In the genomic region with DNA sequence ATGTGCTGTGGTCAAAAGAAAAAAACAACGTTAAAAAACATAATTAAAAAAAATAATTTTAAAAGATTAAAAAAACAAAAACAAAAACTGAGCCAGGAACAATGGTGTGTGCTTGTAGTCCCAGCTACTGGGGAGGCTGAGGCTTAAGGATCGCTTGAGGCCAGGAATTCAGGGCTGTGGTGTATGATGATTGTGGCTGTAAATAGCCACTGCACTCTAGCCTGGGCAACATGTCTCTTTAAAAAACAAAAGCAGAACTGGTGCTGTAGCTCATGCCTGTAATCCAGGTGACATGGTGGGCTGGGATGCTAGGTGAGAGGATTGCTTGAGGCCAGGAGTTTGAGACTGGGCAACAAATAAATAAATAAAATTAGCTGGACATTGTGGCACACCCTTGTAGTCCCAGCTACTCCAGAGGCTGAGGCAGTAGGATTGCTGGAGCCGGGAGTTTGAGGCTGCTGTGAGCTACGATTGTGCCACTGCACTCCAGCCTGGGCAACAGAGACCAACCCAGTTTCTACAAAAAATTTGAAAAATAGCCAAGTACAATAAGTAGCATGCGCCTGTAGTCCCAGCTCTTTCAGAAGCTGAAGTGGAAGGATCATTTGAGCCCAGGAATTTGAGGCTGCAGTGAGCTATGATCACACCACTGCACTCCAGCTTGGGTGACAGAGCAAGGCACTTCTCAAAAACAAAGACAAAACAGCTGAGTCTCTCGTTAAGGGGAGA, we compare ENCODE assay signal across 13 cellular contexts. TPM values are rescaled to one million over a fixed set of nuclear protein-coding genes. Genes with fewer than 3 reads are reported as not detected.
DNase-seq lines count a peak whose midpoint lies in the region; ATAC-seq and TF ChIP-seq lines count a peak whose summit lies in the region.
"Had no signal": no experiment of that assay in that cellular context is flagged by ENCODE, and none has a peak within 500 bp of the region (broad histone marks: within the 10 kb centered on the region; RNA-seq: fewer than 3 reads in every experiment).

No MANE protein-coding gene starts in this region.

- no peak overlapping the region for H3K27ac Mint-ChIP-seq in GM23338
- H3K27ac Mint-ChIP-seq in activated naive CD8-positive, alpha-beta T cell, result peak overlapping the region; percentile 83

- no peak for TF ChIP-seq POLR2A in gastrocnemius medialis (IDR thresholded peaks at IDR 0.05)

- ATAC-seq in GM23338, result peak; percentile 68
- ATAC-seq in left ventricle myocardium superior, result peak; percentile 86
- ATAC-seq in gastrocnemius medialis, result peak; percentile 79 to 89
- ATAC-seq in GM21786 (IDR thresholded peaks at IDR 0.05; ENCODE audit: unreplicated experiment), result no peak
- ATAC-seq: esophagus mucosa; stimulated activated naive CD8-positive, alpha-beta T cell treated with anti-CD3 and anti-CD28 coated beads, Interleukin-15, amount 100 ng/mL, for 72 hours had no signal

- intact Hi-C loops in left ventricle myocardium superior (cut with micrococcal nuclease) (no loop called here), gastrocnemius medialis (cut with DNase I; ENCODE audit: low total_unique reads) (no loop called here)

- in situ Hi-C loops in gastrocnemius medialis (cut with MboI; ENCODE audit: low sequenced_read_pairs in 4 of 4), result no loop called here

- no peaks in the 10 kb centered on the region for H3F3A ChIP-seq in GM23338 (replicated peaks; ENCODE audit: low read depth)

- no peaks in the 10 kb centered on the region for H3K4me1 Mint-ChIP-seq in GM23338
- peaks cover 66% of the 10 kb centered on the region for H3K4me1 Mint-ChIP-seq in activated naive CD8-positive, alpha-beta T cell (ENCODE audit: low read depth)

- DNase-seq in GM23338 (ENCODE audit: low spot score) (peak; percentile 18), left ventricle myocardium superior (no peak), gastrocnemius medialis (peak; percentile 18 to 23), DMS 273 treated with DMSO at 0.1 percent for 48 hours (lab: John Stamatoyannopoulos, UW) (no peak)
- DNase-seq in stimulated activated CD4-positive, alpha-beta T cell treated with anti-CD3 and anti-CD28 coated beads, Interleukin-15, amount 100 ng/mL, for 24 hours, result no peak
- DNase-seq: activated CD4-positive, alpha-beta T cell treated with anti-CD3 and anti-CD28 coated beads for 1 hour; adrenal gland; midbrain; RPMI8226; stimulated activated naive CD8-positive, alpha-beta T cell treated with anti-CD3 and anti-CD28 coated beads, Interleukin-15, amount 100 ng/mL, for 72 hours had no signal

- H3K4me1 ChIP-seq in GM23338 (ENCODE audit: insufficient read depth) (no peaks in the 10 kb centered on the region), gastrocnemius medialis (peaks cover 46 to 49% of the 10 kb centered on the region in 2 donors)

- TF ChIP-seq CTCF in GM23338 (conservative IDR thresholded peaks at IDR 0.05; ENCODE audit: low read depth in 2 of 2), result no peak
- no peak for TF ChIP-seq CTCF in gastrocnemius medialis (IDR thresholded peaks at IDR 0.05 in 4 of 5, conservative IDR thresholded peaks at IDR 0.05 in 1 of 5)

- no peak overlapping the region for H3K4me3 Mint-ChIP-seq in GM23338
- H3K4me3 Mint-ChIP-seq in activated naive CD8-positive, alpha-beta T cell, result no peak overlapping the region
- H3K4me3 Mint-ChIP-seq: stimulated activated naive CD8-positive, alpha-beta T cell treated with anti-CD3 and anti-CD28 coated beads, Interleukin-15, amount 100 ng/mL, for 72 hours had no signal

- peaks cover 3% of the 10 kb centered on the region; the same call in 1 of the 3 replicates for H3K36me3 Mint-ChIP-seq in GM23338 (ENCODE audit: low read depth)
- H3K36me3 Mint-ChIP-seq in activated naive CD8-positive, alpha-beta T cell, result peaks cover 6% of the 10 kb centered on the region

- H3K27me3 ChIP-seq in GM23338 (ENCODE audit: insufficient read depth) (no peaks in the 10 kb centered on the region), gastrocnemius medialis (no peaks in the 10 kb centered on the region)
- H3K27me3 ChIP-seq: adrenal gland had no signal

- peaks cover 11% of the 10 kb centered on the region; the same call in 1 of the 2 replicates for H4K20me1 ChIP-seq in GM23338 (replicated peaks; ENCODE audit: insufficient read depth)

- H2AFZ ChIP-seq in GM23338, result no peak overlapping the region

- H3K27ac ChIP-seq in GM23338 (ENCODE audit: low read depth) (peak overlapping the region; percentile 61; the same call in 1 of the 2 replicates), gastrocnemius medialis (peak overlapping the region; percentile 74 to 86 (median 82))
- H3K27ac ChIP-seq: adrenal gland had no signal

- no peak overlapping the region for H3K4me2 ChIP-seq in GM23338

- no peaks in the 10 kb centered on the region for H3K9me3 Mint-ChIP-seq in GM23338
- no peaks in the 10 kb centered on the region for H3K9me3 Mint-ChIP-seq in activated naive CD8-positive, alpha-beta T cell (ENCODE audit: low read depth)
- H3K9me3 Mint-ChIP-seq: stimulated activated naive CD8-positive, alpha-beta T cell treated with anti-CD3 and anti-CD28 coated beads, Interleukin-15, amount 100 ng/mL, for 72 hours had no signal

- H3K36me3 ChIP-seq in GM23338 (ENCODE audit: insufficient read depth) (peaks cover 5% of the 10 kb centered on the region; the same call in 1 of the 2 replicates), gastrocnemius medialis (peaks cover 0 to 7% of the 10 kb centered on the region in 2 donors)
- H3K36me3 ChIP-seq: adrenal gland had no signal

- no peaks in the 10 kb centered on the region for H3K9me3 ChIP-seq in gastrocnemius medialis
- H3K9me3 ChIP-seq: adrenal gland had no signal

- H3K79me2 ChIP-seq in GM23338 (replicated peaks; ENCODE audit: insufficient read depth), result peaks cover 29% of the 10 kb centered on the region

- no peaks in the 10 kb centered on the region for H3K9me2 ChIP-seq in GM23338 (ENCODE audit: insufficient read depth)

- H3K4me3 ChIP-seq in GM23338, result no peak overlapping the region
- no peak overlapping the region for H3K4me3 ChIP-seq in gastrocnemius medialis
- H3K4me3 ChIP-seq: adrenal gland had no signal

- peaks cover 4% of the 10 kb centered on the region for H3K27me3 Mint-ChIP-seq in GM23338 (ENCODE audit: insufficient read depth, low read depth, poor library complexity)
- no peaks in the 10 kb centered on the region for H3K27me3 Mint-ChIP-seq in activated naive CD8-positive, alpha-beta T cell
- H3K27me3 Mint-ChIP-seq: stimulated activated naive CD8-positive, alpha-beta T cell treated with anti-CD3 and anti-CD28 coated beads, Interleukin-15, amount 100 ng/mL, for 72 hours had no signal

TF ChIP-seq in GM23338, 12 proteins besides CTCF, POLR2A, EP300 and RAD21 (continues in another document):
- TF ChIP-seq JUNB (IDR thresholded peaks at IDR 0.05; ENCODE audit: unreplicated experiment), result no peak
- TF ChIP-seq, protein P1, sequence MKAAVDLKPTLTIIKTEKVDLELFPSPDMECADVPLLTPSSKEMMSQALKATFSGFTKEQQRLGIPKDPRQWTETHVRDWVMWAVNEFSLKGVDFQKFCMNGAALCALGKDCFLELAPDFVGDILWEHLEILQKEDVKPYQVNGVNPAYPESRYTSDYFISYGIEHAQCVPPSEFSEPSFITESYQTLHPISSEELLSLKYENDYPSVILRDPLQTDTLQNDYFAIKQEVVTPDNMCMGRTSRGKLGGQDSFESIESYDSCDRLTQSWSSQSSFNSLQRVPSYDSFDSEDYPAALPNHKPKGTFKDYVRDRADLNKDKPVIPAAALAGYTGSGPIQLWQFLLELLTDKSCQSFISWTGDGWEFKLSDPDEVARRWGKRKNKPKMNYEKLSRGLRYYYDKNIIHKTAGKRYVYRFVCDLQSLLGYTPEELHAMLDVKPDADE (IDR thresholded peaks at IDR 0.05), result no peak
- no peak for TF ChIP-seq POLR2AphosphoS5 (IDR thresholded peaks at IDR 0.05; ENCODE audit: low read depth)
- no peak for TF ChIP-seq EZH2 (IDR thresholded peaks at IDR 0.05; ENCODE audit: low read depth, unreplicated experiment)
- no peak for TF ChIP-seq EZH2phosphoT487 (IDR thresholded peaks at IDR 0.05; ENCODE audit: unreplicated experiment)
- TF ChIP-seq ZNF331 (CRISPR knock-in tag; IDR thresholded peaks at IDR 0.05; ENCODE audit: low read depth), result no peak
- TF ChIP-seq, protein P2, sequence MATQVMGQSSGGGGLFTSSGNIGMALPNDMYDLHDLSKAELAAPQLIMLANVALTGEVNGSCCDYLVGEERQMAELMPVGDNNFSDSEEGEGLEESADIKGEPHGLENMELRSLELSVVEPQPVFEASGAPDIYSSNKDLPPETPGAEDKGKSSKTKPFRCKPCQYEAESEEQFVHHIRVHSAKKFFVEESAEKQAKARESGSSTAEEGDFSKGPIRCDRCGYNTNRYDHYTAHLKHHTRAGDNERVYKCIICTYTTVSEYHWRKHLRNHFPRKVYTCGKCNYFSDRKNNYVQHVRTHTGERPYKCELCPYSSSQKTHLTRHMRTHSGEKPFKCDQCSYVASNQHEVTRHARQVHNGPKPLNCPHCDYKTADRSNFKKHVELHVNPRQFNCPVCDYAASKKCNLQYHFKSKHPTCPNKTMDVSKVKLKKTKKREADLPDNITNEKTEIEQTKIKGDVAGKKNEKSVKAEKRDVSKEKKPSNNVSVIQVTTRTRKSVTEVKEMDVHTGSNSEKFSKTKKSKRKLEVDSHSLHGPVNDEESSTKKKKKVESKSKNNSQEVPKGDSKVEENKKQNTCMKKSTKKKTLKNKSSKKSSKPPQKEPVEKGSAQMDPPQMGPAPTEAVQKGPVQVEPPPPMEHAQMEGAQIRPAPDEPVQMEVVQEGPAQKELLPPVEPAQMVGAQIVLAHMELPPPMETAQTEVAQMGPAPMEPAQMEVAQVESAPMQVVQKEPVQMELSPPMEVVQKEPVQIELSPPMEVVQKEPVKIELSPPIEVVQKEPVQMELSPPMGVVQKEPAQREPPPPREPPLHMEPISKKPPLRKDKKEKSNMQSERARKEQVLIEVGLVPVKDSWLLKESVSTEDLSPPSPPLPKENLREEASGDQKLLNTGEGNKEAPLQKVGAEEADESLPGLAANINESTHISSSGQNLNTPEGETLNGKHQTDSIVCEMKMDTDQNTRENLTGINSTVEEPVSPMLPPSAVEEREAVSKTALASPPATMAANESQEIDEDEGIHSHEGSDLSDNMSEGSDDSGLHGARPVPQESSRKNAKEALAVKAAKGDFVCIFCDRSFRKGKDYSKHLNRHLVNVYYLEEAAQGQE (IDR thresholded peaks at IDR 0.05; ENCODE audit: unreplicated experiment), result no peak
- TF ChIP-seq STAT1 (IDR thresholded peaks at IDR 0.05; ENCODE audit: unreplicated experiment), result no peak

RNA-seq across cellular contexts. Expression of a gene that starts 43.6 kb away (rescaled TPM):
- total RNA-seq in GM23338 (2014; rRNA removed; shearing (Covaris generic)), result 34.5 and 40.9 TPM in 2 replicates
- polyA plus RNA-seq in GM23338 (2016; fragmentation: Nextera tagmentation; extraction: Ambion mirVana), result 9.2 and 9.3 TPM in 2 replicates
- total RNA-seq in left ventricle myocardium superior (24.7 TPM), gastrocnemius medialis (10 to 100 TPM; 47.9 to 72.7 (median 70.7) TPM)

Comparison
In these comparisons a context has a peak if more than half of its experiments do, and no peak if none do; other contexts are left out.
1. DNase-seq: peak in GM23338 (single experiment) and gastrocnemius medialis (2 of 2); none in left ventricle myocardium superior (single experiment), DMS 273 treated with DMSO at 0.1 percent for 48 hours (single experiment) and stimulated activated CD4-positive, alpha-beta T cell treated with anti-CD3 and anti-CD28 coated beads, Interleukin-15, amount 100 ng/mL, for 24 hours (single experiment).